In genomic region chr19:50798116-50798942, GRCh38 we compare ENCODE assay signal across 21 cellular contexts. TPM values are rescaled to one million over a fixed set of nuclear protein-coding genes. Genes with fewer than 3 reads are reported as not detected.
DNase-seq lines count a peak whose midpoint lies in the region; ATAC-seq and TF ChIP-seq lines count a peak whose summit lies in the region.
"Had no signal": no experiment of that assay in that cellular context is flagged by ENCODE, and none has a peak within 500 bp of the region (broad histone marks: within the 10 kb centered on the region; RNA-seq: fewer than 3 reads in every experiment).

No MANE protein-coding gene starts in this region.

- H3K36me3 ChIP-seq in upper lobe of right lung: peaks cover 31% of the 10 kb centered on the region

- no peak overlapping the region for H3K27ac ChIP-seq in upper lobe of right lung
- H3K27ac ChIP-seq: esophagus squamous epithelium, pancreas, testis had no signal

- DNase-seq in activated naive CD4-positive, alpha-beta T cell treated with anti-CD3 and anti-CD28 coated beads, Interleukin-2, amount 50 U/mL, for 72 hours (ENCODE audit: low spot score in 2 of 2): no peak
- no peak for DNase-seq in activated naive CD4-positive, alpha-beta T cell treated with anti-CD3 and anti-CD28 coated beads, Interleukin-2, amount 10 ng/mL, durations not matched to agents 7 days and 5 days
- DNase-seq in upper lobe of right lung (no peak), NCI-H2196 treated with DMSO at 0.1 percent for 48 hours (lab: John Stamatoyannopoulos, UW; ENCODE audit: unreplicated experiment) (no peak)
- DNase-seq: activated naive CD4-positive, alpha-beta T cell; CD4-positive, alpha-beta T cell; effector CD8-positive, alpha-beta T cell; esophagus squamous epithelium; kidney glomerular epithelial cell; naive thymus-derived CD4-positive, alpha-beta T cell; NCI-H69; SHP77; T-helper 1 cell; testis had no signal

- TF ChIP-seq CTCF in upper lobe of right lung (IDR thresholded peaks at IDR 0.05): no peak

- H3K9me3 ChIP-seq in upper lobe of right lung: no peaks in the 10 kb centered on the region
- H3K9me3 ChIP-seq: esophagus squamous epithelium, pancreas, testis had no signal

- no peak overlapping the region for H3K4me3 ChIP-seq in upper lobe of right lung
- H3K4me3 ChIP-seq: esophagus squamous epithelium, pancreas, testis had no signal

- H3K4me1 ChIP-seq in upper lobe of right lung: peaks cover 8% of the 10 kb centered on the region

- CTCF ChIA-PET in activated naive CD4-positive, alpha-beta T cell treated with anti-CD3 and anti-CD28 coated beads, Interleukin-2, amount 10 ng/mL, durations not matched to agents 7 days and 5 days (lab: Charles Lee): no interaction called here

- peaks cover 32% of the 10 kb centered on the region for H3K4me1 Mint-ChIP-seq in activated naive CD4-positive, alpha-beta T cell treated with anti-CD3 and anti-CD28 coated beads, Interleukin-2, amount 10 ng/mL, durations not matched to agents 7 days and 5 days

- no peaks in the 10 kb centered on the region for H3K27me3 ChIP-seq in upper lobe of right lung
- H3K27me3 ChIP-seq: esophagus squamous epithelium, pancreas, testis had no signal

- peaks cover 14 to 22% of the 10 kb centered on the region in 2 donors for H3K36me3 Mint-ChIP-seq in activated naive CD4-positive, alpha-beta T cell treated with anti-CD3 and anti-CD28 coated beads, Interleukin-2, amount 50 U/mL, for 72 hours
- H3K36me3 Mint-ChIP-seq in activated naive CD4-positive, alpha-beta T cell treated with anti-CD3 and anti-CD28 coated beads, Interleukin-2, amount 10 ng/mL, durations not matched to agents 7 days and 5 days: peaks cover 20% of the 10 kb centered on the region

- H3K4me3 Mint-ChIP-seq in activated naive CD4-positive, alpha-beta T cell treated with anti-CD3 and anti-CD28 coated beads, Interleukin-2, amount 10 ng/mL, durations not matched to agents 7 days and 5 days: no peak overlapping the region
- H3K4me3 Mint-ChIP-seq: CD4-positive, alpha-beta T cell; memory B cell; naive thymus-derived CD4-positive, alpha-beta T cell had no signal

- intact Hi-C loops in upper lobe of right lung (cut with DNase I): no loop called here

- H3K9me3 Mint-ChIP-seq in activated naive CD4-positive, alpha-beta T cell treated with anti-CD3 and anti-CD28 coated beads, Interleukin-2, amount 50 U/mL, for 72 hours: no peaks in the 10 kb centered on the region
- no peaks in the 10 kb centered on the region for H3K9me3 Mint-ChIP-seq in activated naive CD4-positive, alpha-beta T cell treated with anti-CD3 and anti-CD28 coated beads, Interleukin-2, amount 10 ng/mL, durations not matched to agents 7 days and 5 days
- H3K9me3 Mint-ChIP-seq: CD4-positive, alpha-beta T cell; memory B cell; naive thymus-derived CD4-positive, alpha-beta T cell had no signal

- peak in 1 of 2 donors; percentile 3 for ATAC-seq in activated naive CD4-positive, alpha-beta T cell treated with anti-CD3 and anti-CD28 coated beads, Interleukin-2, amount 50 U/mL, for 72 hours
- peak; percentile 3 for ATAC-seq in upper lobe of right lung
- ATAC-seq in GM19324 (IDR thresholded peaks at IDR 0.05; ENCODE audit: low FRiP score, unreplicated experiment): no peak
- ATAC-seq: naive thymus-derived CD4-positive, alpha-beta T cell; pancreas; sciatic nerve had no signal

- H3K27me3 Mint-ChIP-seq in activated naive CD4-positive, alpha-beta T cell treated with anti-CD3 and anti-CD28 coated beads, Interleukin-2, amount 10 ng/mL, durations not matched to agents 7 days and 5 days: no peaks in the 10 kb centered on the region
- H3K27me3 Mint-ChIP-seq: CD4-positive, alpha-beta T cell; memory B cell; naive thymus-derived CD4-positive, alpha-beta T cell had no signal

- peak overlapping the region; percentile 38 to 77 for H3K27ac Mint-ChIP-seq in activated naive CD4-positive, alpha-beta T cell treated with anti-CD3 and anti-CD28 coated beads, Interleukin-2, amount 50 U/mL, for 72 hours
- H3K27ac Mint-ChIP-seq in activated naive CD4-positive, alpha-beta T cell treated with anti-CD3 and anti-CD28 coated beads, Interleukin-2, amount 10 ng/mL, durations not matched to agents 7 days and 5 days: no peak overlapping the region
- H3K27ac Mint-ChIP-seq: CD4-positive, alpha-beta T cell; memory B cell had no signal

TF ChIP-seq in PFSK-1, 5 proteins besides CTCF, POLR2A, EP300 and RAD21:
- TF ChIP-seq POLR2AphosphoS5 (IDR thresholded peaks at IDR 0.05; ENCODE audit: low read depth, low read length) (0 out of 2 replicates have a peak, but pooled peaks have one; percentile 10), REST (IDR thresholded peaks at IDR 0.05; ENCODE audit: insufficient read depth in 1 of 2, low read depth in 2 of 2, low read length in 2 of 2) (peak; percentile 60 to 75; a peak in 2 of 4 replicates), TAF1 (IDR thresholded peaks at IDR 0.05; ENCODE audit: borderline replicate concordance, insufficient read depth, low read length) (no peak)
TF ChIP-seq in PFSK-1: peak in this region for 2.

RNA-seq across cellular contexts. Expression of gene ACP4, which starts 8.1 kb away (rescaled TPM):
- not detected for total RNA-seq in activated naive CD4-positive, alpha-beta T cell treated with anti-CD3 and anti-CD28 coated beads, Interleukin-2, amount 50 U/mL, for 72 hours
- 0.55 TPM for polyA plus RNA-seq in PFSK-1 (2012; ENCODE audit: insufficient read length, low read depth)
- total RNA-seq in upper lobe of right lung: not detected
- total RNA-seq: astrocyte; CD4-positive, alpha-beta T cell; cerebellum; esophagus squamous epithelium; naive thymus-derived CD4-positive, alpha-beta T cell; pancreas; sciatic nerve had no signal
- polyA plus RNA-seq: naive thymus-derived CD4-positive, alpha-beta T cell; pancreas had no signal

RNA-seq across cellular contexts. Expression of gene KLK1, which starts 25.3 kb away (rescaled TPM):
- total RNA-seq in activated naive CD4-positive, alpha-beta T cell treated with anti-CD3 and anti-CD28 coated beads, Interleukin-2, amount 50 U/mL, for 72 hours: 1 to 10 TPM; 1.2 to 5.0 TPM
- polyA plus RNA-seq in PFSK-1 (2012; ENCODE audit: insufficient read length, low read depth): 0.87 TPM
- 1.7 TPM for total RNA-seq in upper lobe of right lung
- total RNA-seq: astrocyte; CD4-positive, alpha-beta T cell; cerebellum; esophagus squamous epithelium had no signal
- polyA plus RNA-seq: naive thymus-derived CD4-positive, alpha-beta T cell had no signal

RNA-seq across cellular contexts. Expression of gene GPR32, which starts 28.1 kb away (rescaled TPM):
- total RNA-seq in activated naive CD4-positive, alpha-beta T cell treated with anti-CD3 and anti-CD28 coated beads, Interleukin-2, amount 50 U/mL, for 72 hours: not detected
- polyA plus RNA-seq in PFSK-1 (2012; ENCODE audit: insufficient read length, low read depth): not detected
- total RNA-seq in upper lobe of right lung: not detected
- total RNA-seq: astrocyte; CD4-positive, alpha-beta T cell; cerebellum; esophagus squamous epithelium; naive thymus-derived CD4-positive, alpha-beta T cell; pancreas; sciatic nerve; testis had no signal
- polyA plus RNA-seq: naive thymus-derived CD4-positive, alpha-beta T cell; pancreas had no signal

RNA-seq across cellular contexts. Expression of gene KLK15, which starts 35.0 kb away (rescaled TPM):
- total RNA-seq in activated naive CD4-positive, alpha-beta T cell treated with anti-CD3 and anti-CD28 coated beads, Interleukin-2, amount 50 U/mL, for 72 hours: not detected
- not detected for polyA plus RNA-seq in PFSK-1 (2012; ENCODE audit: insufficient read length, low read depth)
- total RNA-seq in upper lobe of right lung: not detected
- total RNA-seq: astrocyte; CD4-positive, alpha-beta T cell; cerebellum; esophagus squamous epithelium; naive thymus-derived CD4-positive, alpha-beta T cell; pancreas; sciatic nerve had no signal
- polyA plus RNA-seq: naive thymus-derived CD4-positive, alpha-beta T cell had no signal

RNA-seq across cellular contexts. Expression of gene KLK3, which starts 56.4 kb away (rescaled TPM):
- not detected for total RNA-seq in activated naive CD4-positive, alpha-beta T cell treated with anti-CD3 and anti-CD28 coated beads, Interleukin-2, amount 50 U/mL, for 72 hours
- polyA plus RNA-seq in PFSK-1 (2012; ENCODE audit: insufficient read length, low read depth): not detected
- not detected for total RNA-seq in upper lobe of right lung
- total RNA-seq: astrocyte; CD4-positive, alpha-beta T cell; cerebellum; esophagus squamous epithelium; naive thymus-derived CD4-positive, alpha-beta T cell; pancreas; sciatic nerve had no signal
- polyA plus RNA-seq: naive thymus-derived CD4-positive, alpha-beta T cell had no signal
